Comparison of ENCODE assay signal across 29 cellular contexts in genomic region chr2:171206422-171207115, GRCh38.
"Had no signal": no experiment of that assay in that cellular context is flagged by ENCODE, and none has a peak within 500 bp of the region (broad histone marks: within the 10 kb centered on the region; RNA-seq: fewer than 3 reads in every experiment).

No MANE protein-coding gene starts in this region.

- H3K27me3 Mint-ChIP-seq: progenitor cell of endocrine pancreas; stimulated activated memory B cell treated with anti-CD40 and anti-IgM and Interleukin-4, amounts not matched to agents 10 μg/mL and 1 μg/mL and 100 μg/mL, for 72 hours; stimulated activated naive CD8-positive, alpha-beta T cell treated with anti-CD3 and anti-CD28 coated beads, Interleukin-15, Interleukin-2, amounts not matched to agents 100 ng/mL and 50 ng/mL, for 24 hours had no signal

- H3K9ac ChIP-seq: neural progenitor cell, parathyroid adenoma had no signal

- H3K36me3 ChIP-seq: neural progenitor cell, ovary, spleen, stomach, thoracic aorta, thyroid gland, tibial nerve, upper lobe of left lung, vagina had no signal

- H3K4me3 Mint-ChIP-seq: natural killer cell; nephron; neural progenitor cell; stimulated activated memory B cell treated with anti-CD40 and anti-IgM and Interleukin-4, amounts not matched to agents 10 μg/mL and 1 μg/mL and 100 μg/mL, for 72 hours; stimulated activated naive CD8-positive, alpha-beta T cell treated with anti-CD3 and anti-CD28 coated beads, Interleukin-15, Interleukin-2, amounts not matched to agents 100 ng/mL and 50 ng/mL, for 24 hours had no signal

- DNase-seq: natural killer cell; occipital lobe; ovary; posterior cingulate gyrus; psoas muscle; right cardiac atrium; spleen; stimulated activated CD4-positive, alpha-beta T cell treated with anti-CD3 and anti-CD28 coated beads, Interleukin-12 subunit alpha, Interleukin-12 subunit beta, amount 100 ng/mL, for 4 hours; stimulated activated CD4-positive, alpha-beta T cell treated with anti-CD3 and anti-CD28 coated beads, Interleukin-1b, Interleukin-23, amount 100 ng/mL, for 48 hours; stimulated activated CD4-positive, alpha-beta T cell treated with anti-CD3 and anti-CD28 coated beads, Interleukin-4, amount 100 ng/mL, for 1 hour; stimulated activated CD4-positive, alpha-beta T cell treated with anti-CD3 and anti-CD28 coated beads, Interleukin-4, amount 100 ng/mL, for 4 hours; stimulated activated CD8-positive, alpha-beta memory T cell treated with anti-CD3 and anti-CD28 coated beads, Interleukin-4, amount 100 ng/mL, for 48 hours; stimulated activated naive CD4-positive, alpha-beta T cell; stomach; thyroid gland; trophoblast cell; upper lobe of left lung had no signal

- H3K4me1 Mint-ChIP-seq: nephron, neural progenitor cell had no signal

- H3K27me3 ChIP-seq: neural progenitor cell, ovary, spleen, stomach, thyroid gland, tibial nerve, upper lobe of left lung, vagina had no signal

- H3K4me1 ChIP-seq: neural progenitor cell, parathyroid adenoma, psoas muscle, thyroid gland, tibial nerve, upper lobe of left lung, vagina had no signal

- H2AFZ ChIP-seq: neural progenitor cell, parathyroid adenoma had no signal

- H3K4me2 ChIP-seq: neural progenitor cell, smooth muscle cell had no signal

- H3K27ac Mint-ChIP-seq: natural killer cell; nephron; neural progenitor cell; progenitor cell of endocrine pancreas; stimulated activated memory B cell treated with anti-CD40 and anti-IgM and Interleukin-4, amounts not matched to agents 10 μg/mL and 1 μg/mL and 100 μg/mL, for 72 hours; stimulated activated naive CD8-positive, alpha-beta T cell treated with anti-CD3 and anti-CD28 coated beads, Interleukin-15, Interleukin-2, amounts not matched to agents 100 ng/mL and 50 ng/mL, for 24 hours had no signal

- H3K36me3 Mint-ChIP-seq: natural killer cell; neural progenitor cell; stimulated activated memory B cell treated with anti-CD40 and anti-IgM and Interleukin-4, amounts not matched to agents 10 μg/mL and 1 μg/mL and 100 μg/mL, for 72 hours had no signal

- ATAC-seq: natural killer cell; psoas muscle; right cardiac atrium; sciatic nerve; stimulated activated memory B cell treated with anti-CD40 and anti-IgM and Interleukin-4, amounts not matched to agents 10 μg/mL and 1 μg/mL and 100 μg/mL, for 72 hours had no signal

- H3K9me3 ChIP-seq: ovary, psoas muscle, spleen, stomach, thoracic aorta, thyroid gland, upper lobe of left lung, vagina had no signal

- H3K9me3 Mint-ChIP-seq: natural killer cell; nephron; neural progenitor cell; stimulated activated naive CD8-positive, alpha-beta T cell treated with anti-CD3 and anti-CD28 coated beads, Interleukin-15, Interleukin-2, amounts not matched to agents 100 ng/mL and 50 ng/mL, for 24 hours had no signal

- H3K79me2 ChIP-seq: parathyroid adenoma had no signal

- H3K27ac ChIP-seq: neural progenitor cell, ovary, parathyroid adenoma, psoas muscle, skin epidermis, spleen, stomach, thoracic aorta, thyroid gland, tibial nerve, upper lobe of left lung, vagina had no signal

- H3K4me3 ChIP-seq: neural progenitor cell, ovary, psoas muscle, skin epidermis, smooth muscle cell, spleen, stomach, thoracic aorta, thyroid gland, tibial nerve, upper lobe of left lung, vagina had no signal
